ENCODE assay signal across 23 cellular contexts in the genomic region with DNA sequence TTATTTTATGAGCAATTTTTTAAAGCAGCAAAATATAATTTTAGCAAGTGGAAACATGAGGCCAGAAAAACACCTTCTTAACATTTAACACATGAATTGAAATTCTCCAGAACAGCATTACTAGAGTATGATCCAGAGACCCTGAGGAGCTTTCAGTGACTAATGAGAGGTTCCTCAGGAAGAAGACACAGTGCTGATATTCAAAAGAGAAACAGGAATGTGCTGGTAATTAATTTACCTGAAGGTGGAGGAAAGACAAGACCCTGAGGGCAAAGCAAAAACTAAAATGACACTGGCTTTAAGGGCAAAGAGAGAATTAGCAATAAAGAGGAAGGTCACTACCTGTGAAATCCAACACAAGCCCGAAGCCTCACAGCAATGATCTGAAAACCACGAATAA.
"Had no signal": no experiment of that assay in that cellular context is flagged by ENCODE, and none has a peak within 500 bp of the region (broad histone marks: within the 10 kb centered on the region; RNA-seq: fewer than 3 reads in every experiment).

No MANE protein-coding gene starts in this region.

- FAIRE-seq: colon, keratinocyte had no signal

- H3K4me1 ChIP-seq: tibial artery had no signal

- H3K27ac ChIP-seq: tibial artery had no signal

- H3K27me3 Mint-ChIP-seq: activated CD4-positive, alpha-beta memory T cell treated with anti-CD3 and anti-CD28 coated beads, Interleukin-2, amount 10 ng/mL, durations not matched to agents 7 days and 5 days; activated CD8-positive, alpha-beta memory T cell treated with anti-CD3 and anti-CD28 coated beads, Interleukin-2, amount 10 ng/mL, durations not matched to agents 7 days and 5 days had no signal

- ATAC-seq: activated CD8-positive, alpha-beta memory T cell treated with anti-CD3 and anti-CD28 coated beads, Interleukin-2, amount 10 ng/mL, durations not matched to agents 7 days and 5 days; left lobe of liver; natural killer cell; stimulated activated naive CD8-positive, alpha-beta T cell treated with anti-CD3 and anti-CD28 coated beads, Interleukin-15, Interleukin-2, amounts not matched to agents 100 U/mL and 50 U/mL, for 24 hours had no signal

- H3K27ac Mint-ChIP-seq: activated CD4-positive, alpha-beta memory T cell treated with anti-CD3 and anti-CD28 coated beads, Interleukin-2, amount 10 ng/mL, durations not matched to agents 7 days and 5 days; activated CD8-positive, alpha-beta memory T cell treated with anti-CD3 and anti-CD28 coated beads, Interleukin-2, amount 10 ng/mL, durations not matched to agents 7 days and 5 days; activated naive CD4-positive, alpha-beta T cell treated with anti-CD3 and anti-CD28 coated beads for 36 hours; natural killer cell had no signal

- DNase-seq: activated CD4-positive, alpha-beta memory T cell treated with anti-CD3 and anti-CD28 coated beads, Interleukin-2, amount 10 ng/mL, durations not matched to agents 7 days and 5 days; activated CD4-positive, alpha-beta T cell treated with anti-CD3 and anti-CD28 coated beads for 48 hours; activated CD4-positive, CD25-positive, alpha-beta regulatory T cell; activated CD8-positive, alpha-beta memory T cell treated with anti-CD3 and anti-CD28 coated beads, Interleukin-2, amount 10 ng/mL, durations not matched to agents 7 days and 5 days; activated naive CD4-positive, alpha-beta T cell treated with anti-CD3 and anti-CD28 coated beads for 36 hours; activated T-cell treated with anti-CD3 and anti-CD28 coated beads, Interleukin-2, amount 50 U/mL, for 1 hour; central memory CD4-positive, alpha-beta T cell; foreskin melanocyte; glutamatergic neuron; hypothalamus; natural killer cell; nucleus accumbens; retina; stimulated activated CD4-positive, alpha-beta T cell treated with anti-CD3 and anti-CD28 coated beads, Interleukin-12 subunit alpha, Interleukin-12 subunit beta, amount 100 ng/mL, for 4 hours; stimulated activated CD4-positive, alpha-beta T cell treated with anti-CD3 and anti-CD28 coated beads, Interleukin-1b, Interleukin-23, amount 100 ng/mL, for 48 hours; stimulated activated naive CD8-positive, alpha-beta T cell treated with anti-CD3 and anti-CD28 coated beads, Interleukin-15, Interleukin-2, amounts not matched to agents 100 U/mL and 50 U/mL, for 24 hours; substantia nigra; T1000; tibial artery had no signal

- H3K36me3 Mint-ChIP-seq: activated CD8-positive, alpha-beta memory T cell treated with anti-CD3 and anti-CD28 coated beads, Interleukin-2, amount 10 ng/mL, durations not matched to agents 7 days and 5 days; brain; natural killer cell had no signal

- H3K4me3 Mint-ChIP-seq: activated CD4-positive, alpha-beta memory T cell treated with anti-CD3 and anti-CD28 coated beads, Interleukin-2, amount 10 ng/mL, durations not matched to agents 7 days and 5 days; activated CD8-positive, alpha-beta memory T cell treated with anti-CD3 and anti-CD28 coated beads, Interleukin-2, amount 10 ng/mL, durations not matched to agents 7 days and 5 days; activated naive CD4-positive, alpha-beta T cell treated with anti-CD3 and anti-CD28 coated beads for 36 hours; brain; natural killer cell had no signal

- H3K9me3 ChIP-seq: tibial artery had no signal

- H3K36me3 ChIP-seq: tibial artery had no signal

- H3K4me3 ChIP-seq: tibial artery had no signal

- H3K4me1 Mint-ChIP-seq: activated CD4-positive, alpha-beta memory T cell treated with anti-CD3 and anti-CD28 coated beads, Interleukin-2, amount 10 ng/mL, durations not matched to agents 7 days and 5 days; activated CD8-positive, alpha-beta memory T cell treated with anti-CD3 and anti-CD28 coated beads, Interleukin-2, amount 10 ng/mL, durations not matched to agents 7 days and 5 days; natural killer cell had no signal

- H3K27me3 ChIP-seq: tibial artery had no signal

- H3K9me3 Mint-ChIP-seq: brain had no signal
